Comparison of ENCODE assay signal across 8 cellular contexts in genomic region chr17:13594762-13595697, GRCh38. TPM values are rescaled to one million over a fixed set of nuclear protein-coding genes. Genes with fewer than 3 reads are reported as not detected.
A peak's percentile ranks its signal among the peaks of the same experiment; 100 is the strongest.
DNase-seq lines count a peak whose midpoint lies in the region; ATAC-seq and TF ChIP-seq lines count a peak whose summit lies in the region.

No MANE protein-coding gene starts in this region.

- peak; percentile 81 for DNase-seq in EH (ENCODE audit: low read depth)
- peak; percentile 72 for DNase-seq in HK-2 (ENCODE audit: unreplicated experiment)
- DNase-seq in PC-9: peak in 1 of 2 experiments; percentile 58
- peak; percentile 79 for DNase-seq in activated T-cell treated with anti-CD3 and anti-CD28 coated beads, Interleukin-2, amount 50 U/mL, for 24 hours
- peak; percentile 80 for DNase-seq in fibroblast of gingiva (ENCODE audit: low read depth)
- DNase-seq in neural crest cell (ENCODE audit: low read depth, low spot score): peak; percentile 93
- peak; percentile 76 for DNase-seq in stromal cell of bone marrow (ENCODE audit: low read depth)

- H3K27me3 Mint-ChIP-seq in activated T-cell treated with anti-CD3 and anti-CD28 coated beads, Interleukin-2, amount 50 U/mL, for 24 hours: peaks cover 34% of the 10 kb centered on the region
- no peaks in the 10 kb centered on the region for H3K27me3 Mint-ChIP-seq in neural crest cell (ENCODE audit: low read depth)

- no peaks in the 10 kb centered on the region for H3K79me2 ChIP-seq in PC-9 (ENCODE audit: low read depth)

- ATAC-seq in GM18498 (IDR thresholded peaks at IDR 0.05; ENCODE audit: unreplicated experiment): no peak

- no peaks in the 10 kb centered on the region for H3K36me3 ChIP-seq in PC-9 (ENCODE audit: low read depth)

- no peak overlapping the region for H3K4me3 Mint-ChIP-seq in activated T-cell treated with anti-CD3 and anti-CD28 coated beads, Interleukin-2, amount 50 U/mL, for 24 hours
- peak overlapping the region; percentile 75 for H3K4me3 Mint-ChIP-seq in neural crest cell

- H3K9me3 ChIP-seq in PC-9 (ENCODE audit: insufficient read depth, low read depth): no peaks in the 10 kb centered on the region

- H3K27ac Mint-ChIP-seq in activated T-cell treated with anti-CD3 and anti-CD28 coated beads, Interleukin-2, amount 50 U/mL, for 24 hours: no peak overlapping the region
- H3K27ac Mint-ChIP-seq in neural crest cell (ENCODE audit: unreplicated experiment): no peak overlapping the region

- CTCF ChIA-PET in PC-9 (lab: Charles Lee): no interaction called here

- H3K27ac ChIP-seq in PC-9: no peak overlapping the region

- no peaks in the 10 kb centered on the region for H3K4me1 ChIP-seq in PC-9 (replicated peaks; ENCODE audit: insufficient read depth)

- no peaks in the 10 kb centered on the region for H4K20me1 ChIP-seq in PC-9 (ENCODE audit: insufficient read depth)

- no peak overlapping the region for H2AFZ ChIP-seq in PC-9

- H3K4me2 ChIP-seq in PC-9: no peak overlapping the region

- intact Hi-C loops in PC-9 (cut with micrococcal nuclease; ENCODE audit: unreplicated experiment): no loop called here

- POLR2A ChIA-PET in PC-9 (lab: Charles Lee; ENCODE audit: unreplicated experiment): interaction anchor here (0.5 kb wide), 1 partner anchor 20 kb away, joined by 3 read pairs; no protein-coding TSS in a partner anchor

- TF ChIP-seq CTCF in PC-9 (conservative IDR thresholded peaks at IDR 0.05) (peak; percentile 74), neural crest cell (conservative IDR thresholded peaks at IDR 0.05) (peak; percentile 94)

- H3K9me3 Mint-ChIP-seq in activated T-cell treated with anti-CD3 and anti-CD28 coated beads, Interleukin-2, amount 50 U/mL, for 24 hours: no peaks in the 10 kb centered on the region
- H3K9me3 Mint-ChIP-seq in neural crest cell: no peaks in the 10 kb centered on the region

- H3K9me2 ChIP-seq in PC-9 (ENCODE audit: insufficient read depth): no peaks in the 10 kb centered on the region

- H3F3A ChIP-seq in PC-9 (ENCODE audit: insufficient read depth, low read depth): no peaks in the 10 kb centered on the region

- H3K4me1 Mint-ChIP-seq in activated T-cell treated with anti-CD3 and anti-CD28 coated beads, Interleukin-2, amount 50 U/mL, for 24 hours (ENCODE audit: low read depth): peaks cover 5% of the 10 kb centered on the region
- peaks cover 82% of the 10 kb centered on the region for H3K4me1 Mint-ChIP-seq in neural crest cell

- H3K36me3 Mint-ChIP-seq in activated T-cell treated with anti-CD3 and anti-CD28 coated beads, Interleukin-2, amount 50 U/mL, for 24 hours (ENCODE audit: low read depth): no peaks in the 10 kb centered on the region
- peaks cover 2% of the 10 kb centered on the region for H3K36me3 Mint-ChIP-seq in neural crest cell (ENCODE audit: low read depth)

- BruUV-seq in PC-9 (replicated peaks; lab: Mats Ljungman, UMichigan): no TSS peak

- H3K4me3 ChIP-seq in PC-9: no peak overlapping the region

- no peaks in the 10 kb centered on the region for H3K27me3 ChIP-seq in PC-9 (ENCODE audit: insufficient read depth, low read depth)

RNA-seq across cellular contexts. Expression of gene HS3ST3A1, which starts 6.7 kb away (rescaled TPM):
- total RNA-seq in PC-9 (2021) (not detected in 2 replicates), neural crest cell (14.7 and 15.0 TPM in 2 replicates)

Comparison
In these comparisons a context has a peak if more than half of its experiments do, and no peak if none do; other contexts are left out.
1. RNA of gene HS3ST3A1, which starts 6.7 kb away (total RNA-seq): 14.7 to 15.0 TPM in neural crest cell; not detected in PC-9; every median in the first group is over 10 times any median in the second.